Comparison of ENCODE assay signal across 14 cellular contexts in genomic region chr2:237410949-237411635, GRCh38. TPM values are rescaled to one million over a fixed set of nuclear protein-coding genes. Genes with fewer than 3 reads are reported as not detected.
A peak's percentile ranks its signal among the peaks of the same experiment; 100 is the strongest.
DNase-seq lines count a peak whose midpoint lies in the region; TF ChIP-seq lines count a peak whose summit lies in the region.
"Had no signal": no experiment of that assay in that cellular context is flagged by ENCODE, and none has a peak within 500 bp of the region (broad histone marks: within the 10 kb centered on the region; RNA-seq: fewer than 3 reads in every experiment).

No MANE protein-coding gene starts in this region.

- H3K4me3 ChIP-seq in GM23248 (peak overlapping the region; percentile 98), cardiac fibroblast (replicated peaks in 1 of 2; ENCODE audit: low read depth in 2 of 2, low read length in 2 of 2) (peak overlapping the region; percentile 86 to 98), subcutaneous abdominal adipose tissue (ENCODE audit: low read depth in 1 of 5, low read length in 5 of 5) (peak overlapping the region; percentile 66 to 87 (median 68)), mesendoderm (ENCODE audit: low read length) (no peak overlapping the region)

- no peak overlapping the region for H4K8ac ChIP-seq in mesendoderm (ENCODE audit: low read depth, low read length)

- H2BK120ac ChIP-seq in mesendoderm (ENCODE audit: low read depth, low read length) = no peak overlapping the region

- 0 to 4% methylated on average over 16 of the region's 16 CpGs for WGBS in GM23248 (ENCODE audit: low coverage in 1 of 2, low lambda C conversion rate in 2 of 2, missing lambda C conversion rate in 2 of 2), 2 experiments
- WGBS in mesendoderm (ENCODE audit: extremely low coverage, insufficient coverage, low lambda C conversion rate) = no CpG with 5 or more reads among the region's 16 CpGs

- H3K56ac ChIP-seq in mesendoderm (ENCODE audit: low read length) = no peak overlapping the region

- no peak overlapping the region for H3K18ac ChIP-seq in mesendoderm (ENCODE audit: low read length)

- H3K9me2 ChIP-seq in GM23248 (ENCODE audit: insufficient read depth) = no peaks in the 10 kb centered on the region

- H2AK5ac ChIP-seq in mesendoderm (ENCODE audit: low read length) = no peak overlapping the region

- H3K23ac ChIP-seq in mesendoderm (ENCODE audit: low read length) = no peak overlapping the region

- H3K36me3 ChIP-seq in GM23248 (ENCODE audit: low read depth) (peaks cover 1% of the 10 kb centered on the region; the same call in 1 of the 2 replicates), subcutaneous abdominal adipose tissue (ENCODE audit: control insufficient read depth in 5 of 5, insufficient read depth in 5 of 5, low read length in 5 of 5) (no peaks in the 10 kb centered on the region), mesendoderm (ENCODE audit: control insufficient read depth, insufficient read depth, low read length) (no peaks in the 10 kb centered on the region)

- peaks cover 45% of the 10 kb centered on the region for H3K4me1 ChIP-seq in GM23248 (ENCODE audit: insufficient read depth)
- H3K4me1 ChIP-seq in subcutaneous abdominal adipose tissue (ENCODE audit: control insufficient read depth in 5 of 5, insufficient read depth in 5 of 5, low read length in 5 of 5) = peaks cover 10 to 73% (median 50%) of the 10 kb centered on the region in 5 donors
- no peaks in the 10 kb centered on the region for H3K4me1 ChIP-seq in mesendoderm (ENCODE audit: control insufficient read depth, low read depth, low read length)

- in situ Hi-C loops in GM23248 (cut with MboI) = no loop called here

- H3K27me3 Mint-ChIP-seq in mesothelial cell of epicardium (ENCODE audit: low read depth) = no peaks in the 10 kb centered on the region

- peaks cover 40% of the 10 kb centered on the region for H3K4me1 Mint-ChIP-seq in mesothelial cell of epicardium
- H3K4me1 Mint-ChIP-seq: activated CD4-positive, alpha-beta memory T cell treated with anti-CD3 and anti-CD28 coated beads, Interleukin-2, amount 10 ng/mL, durations not matched to agents 7 days and 5 days had no signal

- peak; percentile 57 for DNase-seq in GM23248
- DNase-seq in cardiac fibroblast (ENCODE audit: low read depth in 2 of 2) = peak; percentile 58 to 59
- DNase-seq in mesothelial cell of epicardium (ENCODE audit: low spot score in 2 of 2, unreplicated experiment in 2 of 2) = no peak
- no peak for DNase-seq in NCI-H69 (lab: John Stamatoyannopoulos, UW)
- DNase-seq in GM10266 (ENCODE audit: extremely low spot score) = no peak
- no peak for DNase-seq in mesendoderm
- DNase-seq in putamen (ENCODE audit: low spot score) = no peak
- DNase-seq: activated CD4-positive, alpha-beta memory T cell treated with anti-CD3 and anti-CD28 coated beads, Interleukin-2, amount 10 ng/mL, durations not matched to agents 7 days and 5 days; activated effector memory CD4-positive, alpha-beta T cell treated with anti-CD3 and anti-CD28 coated beads, Interleukin-2, amount 50 U/mL, for 16 hours; foreskin melanocyte; NCI-H524; stimulated activated CD4-positive, alpha-beta T cell treated with anti-CD3 and anti-CD28 coated beads, Interleukin-2, amount 100 ng/mL, for 24 hours had no signal

- no peak overlapping the region for H2BK15ac ChIP-seq in mesendoderm (replicated peaks; ENCODE audit: low read depth)

- H3K9me3 ChIP-seq in GM23248 (ENCODE audit: low read depth) (no peaks in the 10 kb centered on the region), subcutaneous abdominal adipose tissue (ENCODE audit: control insufficient read depth in 5 of 5, low read length in 5 of 5) (no peaks in the 10 kb centered on the region)

- H3K9ac ChIP-seq in GM23248 (peak overlapping the region; percentile 100), subcutaneous abdominal adipose tissue (ENCODE audit: low read length in 5 of 5) (peak overlapping the region in 3 of 5 donors; percentile 2 to 68 (median 54)), mesendoderm (ENCODE audit: low read length) (no peak overlapping the region)

- peak overlapping the region; percentile 85 for H3K4me3 Mint-ChIP-seq in mesothelial cell of epicardium
- H3K4me3 Mint-ChIP-seq: activated CD4-positive, alpha-beta memory T cell treated with anti-CD3 and anti-CD28 coated beads, Interleukin-2, amount 10 ng/mL, durations not matched to agents 7 days and 5 days had no signal

- peaks cover 88% of the 10 kb centered on the region for H3F3A ChIP-seq in GM23248 (ENCODE audit: insufficient read depth)

- no peaks in the 10 kb centered on the region for H4K20me1 ChIP-seq in GM23248 (ENCODE audit: insufficient read depth)

- no peak overlapping the region for H3K4ac ChIP-seq in mesendoderm (ENCODE audit: low read depth, low read length)

- H2AFZ ChIP-seq in GM23248 = no peak overlapping the region

- H3K79me2 ChIP-seq in GM23248 (ENCODE audit: insufficient read depth) = peaks cover 99% of the 10 kb centered on the region
- no peaks in the 10 kb centered on the region for H3K79me2 ChIP-seq in mesendoderm (ENCODE audit: control insufficient read depth, insufficient read depth, low read length)

- H3K9me3 Mint-ChIP-seq in mesothelial cell of epicardium = no peaks in the 10 kb centered on the region
- H3K9me3 Mint-ChIP-seq: activated CD4-positive, alpha-beta memory T cell treated with anti-CD3 and anti-CD28 coated beads, Interleukin-2, amount 10 ng/mL, durations not matched to agents 7 days and 5 days had no signal

- H2BK5ac ChIP-seq in mesendoderm (ENCODE audit: low read length) = no peak overlapping the region

- peak overlapping the region; percentile 86 for H3K27ac Mint-ChIP-seq in mesothelial cell of epicardium
- H3K27ac Mint-ChIP-seq: activated CD4-positive, alpha-beta memory T cell treated with anti-CD3 and anti-CD28 coated beads, Interleukin-2, amount 10 ng/mL, durations not matched to agents 7 days and 5 days had no signal

- H3K27ac ChIP-seq in GM23248 (peak overlapping the region; percentile 99), subcutaneous abdominal adipose tissue (ENCODE audit: low read depth, low read length) (peak overlapping the region; percentile 91), mesendoderm (ENCODE audit: low read depth, low read length) (no peak overlapping the region)
- H3K27ac ChIP-seq: C4-2B had no signal

- H3K4me2 ChIP-seq in GM23248 (ENCODE audit: unreplicated experiment) (peak overlapping the region; percentile 99), mesendoderm (ENCODE audit: low read length) (no peak overlapping the region)

- no peaks in the 10 kb centered on the region for H3K36me3 Mint-ChIP-seq in mesothelial cell of epicardium

- no peak overlapping the region for H4K5ac ChIP-seq in mesendoderm (ENCODE audit: low read length)

- TF ChIP-seq CTCF in cardiac fibroblast (IDR thresholded peaks at IDR 0.05; ENCODE audit: low read depth, low read length) (no peak), mesothelial cell of epicardium (IDR thresholded peaks at IDR 0.05; ENCODE audit: unreplicated experiment) (no peak), GM10266 (IDR thresholded peaks at IDR 0.05; ENCODE audit: control insufficient read depth, insufficient read depth, low read depth, missing control alignments) (no peak)

- H3K79me1 ChIP-seq in mesendoderm (ENCODE audit: low read length) = no peaks in the 10 kb centered on the region

- H3K27me3 ChIP-seq in GM23248 (replicated peaks; ENCODE audit: insufficient read depth) (no peaks in the 10 kb centered on the region), subcutaneous abdominal adipose tissue (ENCODE audit: control insufficient read depth in 5 of 5, insufficient read depth in 4 of 5, low read length in 5 of 5) (peaks cover 0 to 15% (median 0%) of the 10 kb centered on the region in 5 donors), mesendoderm (ENCODE audit: insufficient read depth, low read length, poor library complexity) (no peaks in the 10 kb centered on the region)

RNA-seq across cellular contexts. Expression of gene COL6A3, which starts 2.9 kb away (rescaled TPM):
- 1,362 and 1,653 TPM in 2 replicates for total RNA-seq in GM23248 (2014; rRNA removed; shearing (Covaris generic))
- polyA plus RNA-seq in GM23248 (2016; fragmentation: Nextera tagmentation; extraction: Ambion mirVana) = 344 and 350 TPM in 2 replicates
- 544 to 655 TPM (median 645 TPM) in 3 replicates for total RNA-seq in mesothelial cell of epicardium
- 0.76 TPM for polyA plus RNA-seq in mesendoderm (2013, experiment 1 of 2)
- polyA plus RNA-seq in mesendoderm (2013, experiment 2 of 2) = 0.81 TPM

Comparison
In these comparisons a context has a peak if more than half of its experiments do, and no peak if none do; other contexts are left out.
1. DNase-seq: peak in GM23248 (single experiment) and cardiac fibroblast (2 of 2); none in mesothelial cell of epicardium (0 of 2), NCI-H69 (single experiment), GM10266 (single experiment), mesendoderm (single experiment) and putamen (single experiment).